In genomic region chr5:10726913-10727517, GRCh38 we compare ENCODE assay signal across 9 cellular contexts. TPM values are rescaled to one million over a fixed set of nuclear protein-coding genes. Genes with fewer than 3 reads are reported as not detected.
DNase-seq lines count a peak whose midpoint lies in the region; ATAC-seq and TF ChIP-seq lines count a peak whose summit lies in the region.
"Had no signal": no experiment of that assay in that cellular context is flagged by ENCODE, and none has a peak within 500 bp of the region (broad histone marks: within the 10 kb centered on the region; RNA-seq: fewer than 3 reads in every experiment).

No MANE protein-coding gene starts in this region.

- intact Hi-C loops in activated CD4-positive, alpha-beta T cell treated with anti-CD3 and anti-CD28 coated beads for 36 hours (cut with DNase I, micrococcal nuclease), result no loop called here

- no peak for TF ChIP-seq CTCF in RWPE2 (IDR thresholded peaks at IDR 0.05; ENCODE audit: poor library complexity, severe bottlenecking)
- no peak for TF ChIP-seq CTCF in tibial nerve (IDR thresholded peaks at IDR 0.05)

- H3K4me3 ChIP-seq in RWPE2 (ENCODE audit: severe bottlenecking), result no peak overlapping the region
- H3K4me3 ChIP-seq in HAP-1, result no peak overlapping the region
- no peak overlapping the region for H3K4me3 ChIP-seq in tibial nerve

- H3K27ac ChIP-seq in RWPE2 (ENCODE audit: poor library complexity, severe bottlenecking) (peak overlapping the region; percentile 95), tibial nerve (peak overlapping the region in 2 of 4 donors; percentile 81 to 84)
- H3K27ac ChIP-seq: VCaP had no signal

- no peaks in the 10 kb centered on the region for H3K27me3 Mint-ChIP-seq in activated CD4-positive, alpha-beta T cell treated with anti-CD3 and anti-CD28 coated beads for 36 hours
- no peaks in the 10 kb centered on the region for H3K27me3 Mint-ChIP-seq in stimulated activated naive B cell treated with anti-CD40 and anti-IgM and Interleukin-4, amounts not matched to agents 10 μg/mL and 1 μg/mL and 100 μg/mL, for 72 hours

- H3K27me3 ChIP-seq in RWPE2 (ENCODE audit: insufficient read depth, poor library complexity, severe bottlenecking) (no peaks in the 10 kb centered on the region), HAP-1 (ENCODE audit: low read depth) (no peaks in the 10 kb centered on the region), tibial nerve (no peaks in the 10 kb centered on the region)

- H3K9me3 Mint-ChIP-seq in activated CD4-positive, alpha-beta T cell treated with anti-CD3 and anti-CD28 coated beads for 36 hours (ENCODE audit: low read depth), result no peaks in the 10 kb centered on the region
- peaks cover 0 to 1% of the 10 kb centered on the region in 2 donors for H3K9me3 Mint-ChIP-seq in stimulated activated naive B cell treated with anti-CD40 and anti-IgM and Interleukin-4, amounts not matched to agents 10 μg/mL and 1 μg/mL and 100 μg/mL, for 72 hours

- in situ Hi-C loops in HAP-1 (cut with MboI; ENCODE audit: low sequenced_read_pairs), result no loop called here

- H3K4me1 ChIP-seq in RWPE2 (ENCODE audit: insufficient read depth, poor library complexity, severe bottlenecking), result peaks cover 29% of the 10 kb centered on the region
- H3K4me1 ChIP-seq in HAP-1, result no peaks in the 10 kb centered on the region
- H3K4me1 ChIP-seq in tibial nerve, result peaks cover 0 to 50% (median 13%) of the 10 kb centered on the region in 4 donors

- no peak overlapping the region for H3K4me3 Mint-ChIP-seq in activated CD4-positive, alpha-beta T cell treated with anti-CD3 and anti-CD28 coated beads for 36 hours
- peak overlapping the region; percentile 46 to 47 for H3K4me3 Mint-ChIP-seq in stimulated activated naive B cell treated with anti-CD40 and anti-IgM and Interleukin-4, amounts not matched to agents 10 μg/mL and 1 μg/mL and 100 μg/mL, for 72 hours

- peak overlapping the region; percentile 7 for H3K27ac Mint-ChIP-seq in activated CD4-positive, alpha-beta T cell treated with anti-CD3 and anti-CD28 coated beads for 36 hours
- peak overlapping the region; percentile 61 for H3K27ac Mint-ChIP-seq in stimulated activated naive B cell treated with anti-CD40 and anti-IgM and Interleukin-4, amounts not matched to agents 10 μg/mL and 1 μg/mL and 100 μg/mL, for 72 hours

- peaks cover 16% of the 10 kb centered on the region for H3K4me1 Mint-ChIP-seq in activated CD4-positive, alpha-beta T cell treated with anti-CD3 and anti-CD28 coated beads for 36 hours
- H3K4me1 Mint-ChIP-seq in stimulated activated naive B cell treated with anti-CD40 and anti-IgM and Interleukin-4, amounts not matched to agents 10 μg/mL and 1 μg/mL and 100 μg/mL, for 72 hours, result peaks cover 42 to 69% of the 10 kb centered on the region in 2 donors

- POLR2A ChIA-PET in activated CD4-positive, alpha-beta T cell treated with anti-CD3 and anti-CD28 coated beads for 36 hours (lab: Charles Lee), result no interaction called here

- no peak for TF ChIP-seq POLR2A in tibial nerve (IDR thresholded peaks at IDR 0.05)

- no peaks in the 10 kb centered on the region for H3K9me3 ChIP-seq in RWPE2 (ENCODE audit: severe bottlenecking)
- no peaks in the 10 kb centered on the region for H3K9me3 ChIP-seq in HAP-1
- H3K9me3 ChIP-seq in tibial nerve, result no peaks in the 10 kb centered on the region

- H3K36me3 ChIP-seq in RWPE2 (ENCODE audit: low read depth) (peaks cover 29% of the 10 kb centered on the region), HAP-1 (replicated peaks) (no peaks in the 10 kb centered on the region; the same call in 1 of the 2 replicates), tibial nerve (peaks cover 0 to 4% (median 0%) of the 10 kb centered on the region in 3 donors)

- ATAC-seq in activated CD4-positive, alpha-beta T cell treated with anti-CD3 and anti-CD28 coated beads for 36 hours, result peak; percentile 88
- peak; percentile 99 for ATAC-seq in HG02610 (IDR thresholded peaks at IDR 0.05; ENCODE audit: unreplicated experiment)
- ATAC-seq in RWPE2 (ENCODE audit: low read depth), result no peak
- ATAC-seq in stimulated activated naive B cell treated with anti-CD40 and anti-IgM and Interleukin-4, amounts not matched to agents 10 μg/mL and 1 μg/mL and 100 μg/mL, for 72 hours (replicated peaks), result peak; percentile 95 to 96

- H3K36me3 Mint-ChIP-seq in activated CD4-positive, alpha-beta T cell treated with anti-CD3 and anti-CD28 coated beads for 36 hours (ENCODE audit: low read depth), result peaks cover 8% of the 10 kb centered on the region
- H3K36me3 Mint-ChIP-seq in stimulated activated naive B cell treated with anti-CD40 and anti-IgM and Interleukin-4, amounts not matched to agents 10 μg/mL and 1 μg/mL and 100 μg/mL, for 72 hours, result peaks cover 56 to 59% of the 10 kb centered on the region in 2 donors

- TF ChIP-seq EP300 in tibial nerve (IDR thresholded peaks at IDR 0.05), result no peak

- 45 to 59% methylated on average over 8 of the region's 8 CpGs for WGBS in tibial nerve, 2 donors

- CTCF ChIA-PET in activated CD4-positive, alpha-beta T cell treated with anti-CD3 and anti-CD28 coated beads for 36 hours (lab: Charles Lee), result no interaction called here

- DNase-seq in activated CD4-positive, alpha-beta T cell treated with anti-CD3 and anti-CD28 coated beads for 36 hours, result peak; percentile 48
- DNase-seq in activated CD4-positive, alpha-beta T cell treated with anti-CD3 and anti-CD28 coated beads for 1 hour, result no peak
- DNase-seq in RWPE2 (ENCODE audit: low spot score) (no peak), HAP-1 (ENCODE audit: low spot score in 2 of 2) (no peak), tibial nerve (ENCODE audit: low spot score in 2 of 2) (no peak), activated gamma-delta T cell (lab: John Stamatoyannopoulos, UW) (no peak)
- DNase-seq in stimulated activated naive B cell treated with anti-CD40 and anti-IgM and Interleukin-4, amounts not matched to agents 10 μg/mL and 1 μg/mL and 100 μg/mL, for 72 hours, result peak; percentile 66

RNA-seq across cellular contexts. Expression of gene DAP, which starts 34.0 kb away (rescaled TPM):
- 10 to 100 TPM; 41.4 to 44.0 TPM for total RNA-seq in activated CD4-positive, alpha-beta T cell treated with anti-CD3 and anti-CD28 coated beads for 36 hours
- total RNA-seq in tibial nerve, result 10 to 100 TPM; 43.0 to 77.7 (median 50.0) TPM

Comparison
In these comparisons a context has a peak if more than half of its experiments do, and no peak if none do; other contexts are left out.
1. DNase-seq: peak in activated CD4-positive, alpha-beta T cell treated with anti-CD3 and anti-CD28 coated beads for 36 hours (single experiment) and stimulated activated naive B cell treated with anti-CD40 and anti-IgM and Interleukin-4, amounts not matched to agents 10 μg/mL and 1 μg/mL and 100 μg/mL, for 72 hours (single experiment); none in activated CD4-positive, alpha-beta T cell treated with anti-CD3 and anti-CD28 coated beads for 1 hour (single experiment), RWPE2 (single experiment), HAP-1 (0 of 2), tibial nerve (0 of 2) and activated gamma-delta T cell (single experiment).